In genomic region chr14:61495809-61496208, GRCh38 we compare ENCODE assay signal across 24 cellular contexts.
"Had no signal": no experiment of that assay in that cellular context is flagged by ENCODE, and none has a peak within 500 bp of the region (broad histone marks: within the 10 kb centered on the region; RNA-seq: fewer than 3 reads in every experiment).

No MANE protein-coding gene starts in this region.

- H2AFZ ChIP-seq: neural progenitor cell had no signal

- H3K9me3 Mint-ChIP-seq: effector memory CD8-positive, alpha-beta T cell; neural progenitor cell; stimulated activated naive B cell treated with anti-CD40 and anti-IgM and Interleukin-4, amounts not matched to agents 10 μg/mL and 1 μg/mL and 100 μg/mL, for 72 hours had no signal

- H3K36me3 ChIP-seq: ascending aorta, colonic mucosa, neural progenitor cell, thoracic aorta, WERI-Rb-1 had no signal

- ATAC-seq: activated T-cell treated with anti-CD3 and anti-CD28 coated beads, Interleukin-2, amount 50 U/mL, for 72 hours; effector memory CD8-positive, alpha-beta T cell; esophagus mucosa; naive thymus-derived CD4-positive, alpha-beta T cell; sciatic nerve; stimulated activated naive B cell treated with anti-CD40 and anti-IgM and Interleukin-4, amounts not matched to agents 10 μg/mL and 1 μg/mL and 100 μg/mL, for 72 hours had no signal

- DNase-seq: activated CD4-positive, CD25-positive, alpha-beta regulatory T cell treated with anti-CD3 and anti-CD28 coated beads, Interleukin-2, amount 50 U/mL, for 72 hours; activated CD8-positive, alpha-beta memory T cell treated with anti-CD3 and anti-CD28 coated beads, Interleukin-2, amount 50 U/mL, for 48 hours; activated effector memory CD4-positive, alpha-beta T cell treated with anti-CD3 and anti-CD28 coated beads, Interleukin-2, amount 50 U/mL, for 16 hours; activated T-cell treated with anti-CD3 and anti-CD28 coated beads, Interleukin-2, amount 50 U/mL, for 72 hours; central memory CD4-positive, alpha-beta T cell; colonic mucosa; dorsolateral prefrontal cortex; effector memory CD8-positive, alpha-beta T cell; foreskin melanocyte; left ventricle myocardium inferior; naive thymus-derived CD4-positive, alpha-beta T cell; posterior cingulate gyrus; small intestine; stimulated activated naive B cell treated with anti-CD40 and anti-IgM and Interleukin-4, amounts not matched to agents 10 μg/mL and 1 μg/mL and 100 μg/mL, for 72 hours; upper lobe of left lung; WERI-Rb-1 had no signal

- H3K4me1 ChIP-seq: colonic mucosa had no signal

- H3K36me3 Mint-ChIP-seq: neural progenitor cell had no signal

- FAIRE-seq: endothelial cell of umbilical vein, small intestine, TTC549 had no signal

- H3K27ac Mint-ChIP-seq: neural progenitor cell; stimulated activated naive B cell treated with anti-CD40 and anti-IgM and Interleukin-4, amounts not matched to agents 10 μg/mL and 1 μg/mL and 100 μg/mL, for 72 hours had no signal

- H3K4me3 Mint-ChIP-seq: effector memory CD8-positive, alpha-beta T cell; neural progenitor cell had no signal

- H3K4me3 ChIP-seq: ascending aorta, colonic mucosa, dorsolateral prefrontal cortex, left ventricle myocardium inferior, neural progenitor cell, SK-N-MC, thoracic aorta, upper lobe of left lung had no signal

- H3K9ac ChIP-seq: neural progenitor cell had no signal

- H3K27me3 Mint-ChIP-seq: effector memory CD8-positive, alpha-beta T cell; naive thymus-derived CD4-positive, alpha-beta T cell; stimulated activated naive B cell treated with anti-CD40 and anti-IgM and Interleukin-4, amounts not matched to agents 10 μg/mL and 1 μg/mL and 100 μg/mL, for 72 hours had no signal

- H3K27me3 ChIP-seq: ascending aorta, colonic mucosa, dorsolateral prefrontal cortex, neural progenitor cell, upper lobe of left lung had no signal

- H3K9me3 ChIP-seq: ascending aorta, colonic mucosa, left ventricle myocardium inferior, thoracic aorta, upper lobe of left lung had no signal

- H3K27ac ChIP-seq: ascending aorta, colonic mucosa, dorsolateral prefrontal cortex, left ventricle myocardium inferior, neural progenitor cell, SK-N-MC, thoracic aorta, upper lobe of left lung, WERI-Rb-1 had no signal

- H3K4me2 ChIP-seq: neural progenitor cell had no signal
